Comparison of ENCODE assay signal across 2 cellular contexts in genomic region chr17:67258836-67259468, GRCh38.
TF ChIP-seq lines count a peak whose summit lies in the region.

No MANE protein-coding gene starts in this region.

TF ChIP-seq in IMR-90, 13 proteins besides CTCF, POLR2A, EP300 and RAD21:
- no peak for TF ChIP-seq MAZ (IDR thresholded peaks at IDR 0.05; ENCODE audit: borderline replicate concordance, low read depth, low read length)
- TF ChIP-seq MAFK (IDR thresholded peaks at IDR 0.05; ENCODE audit: low read depth, low read length), result no peak
- TF ChIP-seq NFE2L2 (IDR thresholded peaks at IDR 0.05; ENCODE audit: low read depth, low read length), result no peak
- no peak for TF ChIP-seq RFX5 (IDR thresholded peaks at IDR 0.05; ENCODE audit: low read depth, low read length)
- TF ChIP-seq MXI1 (IDR thresholded peaks at IDR 0.05; ENCODE audit: borderline replicate concordance, low read depth, low read length), result no peak
- TF ChIP-seq SMC3 (IDR thresholded peaks at IDR 0.05; ENCODE audit: low read depth, low read length), result no peak

TF ChIP-seq in GM12878, 131 proteins besides CTCF, POLR2A, EP300 and RAD21:
- TF ChIP-seq DPF2 (IDR thresholded peaks at IDR 0.05) (0 out of 2 replicates have a peak, but pooled peaks have one; percentile 28), PAX5 (IDR thresholded peaks at IDR 0.05; ENCODE audit: borderline replicate concordance, low read depth, low read length) (no peak), POU2F2 (IDR thresholded peaks at IDR 0.05; ENCODE audit: borderline replicate concordance, low read depth, low read length) (no peak), MTA2 (IDR thresholded peaks at IDR 0.05; ENCODE audit: low read depth) (0 out of 2 replicates have a peak, but pooled peaks have one; percentile 15), ZSCAN29 (IDR thresholded peaks at IDR 0.05) (no peak), IKZF1 (conservative IDR thresholded peaks at IDR 0.05) (peak; percentile 26; the same call in 1 of the 2 replicates), BHLHE40 (IDR thresholded peaks at IDR 0.05; ENCODE audit: borderline replicate concordance in 1 of 2, low read depth in 2 of 2, low read length in 1 of 2) (peak in 1 of 2 experiments; percentile 55; a peak in 1 of 4 replicates), ZZZ3 (IDR thresholded peaks at IDR 0.05; ENCODE audit: control insufficient read depth, insufficient read length, low read depth) (no peak), RAD51 (IDR thresholded peaks at IDR 0.05) (0 out of 2 replicates have a peak, but pooled peaks have one; percentile 23), CREM (IDR thresholded peaks at IDR 0.05; ENCODE audit: low read depth) (no peak), NR2F1 (conservative IDR thresholded peaks at IDR 0.05) (peak; percentile 62)
- TF ChIP-seq, protein P1, sequence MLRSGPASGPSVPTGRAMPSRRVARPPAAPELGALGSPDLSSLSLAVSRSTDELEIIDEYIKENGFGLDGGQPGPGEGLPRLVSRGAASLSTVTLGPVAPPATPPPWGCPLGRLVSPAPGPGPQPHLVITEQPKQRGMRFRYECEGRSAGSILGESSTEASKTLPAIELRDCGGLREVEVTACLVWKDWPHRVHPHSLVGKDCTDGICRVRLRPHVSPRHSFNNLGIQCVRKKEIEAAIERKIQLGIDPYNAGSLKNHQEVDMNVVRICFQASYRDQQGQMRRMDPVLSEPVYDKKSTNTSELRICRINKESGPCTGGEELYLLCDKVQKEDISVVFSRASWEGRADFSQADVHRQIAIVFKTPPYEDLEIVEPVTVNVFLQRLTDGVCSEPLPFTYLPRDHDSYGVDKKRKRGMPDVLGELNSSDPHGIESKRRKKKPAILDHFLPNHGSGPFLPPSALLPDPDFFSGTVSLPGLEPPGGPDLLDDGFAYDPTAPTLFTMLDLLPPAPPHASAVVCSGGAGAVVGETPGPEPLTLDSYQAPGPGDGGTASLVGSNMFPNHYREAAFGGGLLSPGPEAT (IDR thresholded peaks at IDR 0.05; ENCODE audit: low read depth), result 0 out of 2 replicates have a peak, but pooled peaks have one; percentile 39
